10 cellular contexts compared by ENCODE assay signal in the genomic region with DNA sequence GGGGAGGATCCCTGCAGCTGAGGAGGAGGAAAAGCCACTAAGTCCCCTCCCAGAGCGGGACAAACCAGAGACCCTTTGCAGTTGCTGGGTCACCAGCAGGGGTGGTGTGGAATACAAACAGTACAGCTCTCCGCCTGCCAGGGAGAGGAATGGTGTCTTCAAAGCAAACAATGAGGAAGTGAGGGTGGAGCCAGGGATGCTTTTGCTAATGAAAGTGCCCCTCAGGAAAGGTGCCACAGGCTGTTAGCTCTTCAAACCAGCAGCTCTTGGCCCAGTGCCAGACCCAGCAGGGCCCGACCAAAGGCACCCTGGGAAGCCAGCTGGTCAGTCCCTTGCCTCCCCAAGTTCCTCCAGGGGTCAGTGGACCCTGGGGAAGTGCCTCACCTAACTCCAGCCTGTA.
DNase-seq lines count a peak whose midpoint lies in the region; ATAC-seq and TF ChIP-seq lines count a peak whose summit lies in the region.
"Had no signal": no experiment of that assay in that cellular context is flagged by ENCODE, and none has a peak within 500 bp of the region (broad histone marks: within the 10 kb centered on the region; RNA-seq: fewer than 3 reads in every experiment).

No MANE protein-coding gene starts in this region.

- no peaks in the 10 kb centered on the region for H3K27me3 Mint-ChIP-seq in Calu3 (ENCODE audit: unreplicated experiment)
- no peaks in the 10 kb centered on the region for H3K27me3 Mint-ChIP-seq in activated CD4-positive, alpha-beta memory T cell treated with anti-CD3 and anti-CD28 coated beads for 36 hours
- H3K27me3 Mint-ChIP-seq: activated B cell treated with CpG ODN at 0.5 μM for 24 hours had no signal

- no peak overlapping the region for H2AFZ ChIP-seq in OCI-LY7 (ENCODE audit: low read length)

- H4K20me1 ChIP-seq in OCI-LY7 (ENCODE audit: insufficient read depth, low read length), result no peaks in the 10 kb centered on the region

- H3K36me3 ChIP-seq in OCI-LY7 (ENCODE audit: insufficient read depth, low read length), result no peaks in the 10 kb centered on the region

- peak; percentile 25 for DNase-seq in Calu3
- peak; percentile 55 for DNase-seq in Jurkat, Clone E6-1 (ENCODE audit: low read depth, low spot score)
- DNase-seq in OCI-LY7 (ENCODE audit: low spot score), result peak; percentile 33
- peak; percentile 42 for DNase-seq in iPS-NIHi11 (ENCODE audit: low spot score)
- no peak for DNase-seq in omental fat pad (ENCODE audit: low spot score)
- no peak for DNase-seq in activated CD4-positive, alpha-beta memory T cell treated with anti-CD3 and anti-CD28 coated beads for 36 hours
- DNase-seq in NK-92 treated with Interleukin-12 subunit alpha and Interleukin-12 subunit beta, amount 100 ng/mL, for 24 hours (lab: John Stamatoyannopoulos, UW), result no peak
- DNase-seq: activated B cell treated with CpG ODN at 0.5 μM for 24 hours had no signal

- H3K9me3 ChIP-seq in OCI-LY7 (ENCODE audit: low read length), result no peaks in the 10 kb centered on the region
- H3K9me3 ChIP-seq: neutrophil had no signal

- no peak for TF ChIP-seq CTCF in Calu3 (IDR thresholded peaks at IDR 0.05; ENCODE audit: unreplicated experiment)
- TF ChIP-seq CTCF in OCI-LY7 (conservative IDR thresholded peaks at IDR 0.05; ENCODE audit: low read length), result no peak
- TF ChIP-seq CTCF in omental fat pad (IDR thresholded peaks at IDR 0.05), result no peak

- BruUV-seq in Calu3 (replicated peaks; lab: Mats Ljungman, UMichigan) (no TSS peak), OCI-LY7 (replicated peaks; lab: Mats Ljungman, UMichigan) (no TSS peak)

- no peak overlapping the region for H3K4me2 ChIP-seq in OCI-LY7 (ENCODE audit: low read length)

- H3K4me1 Mint-ChIP-seq in Calu3 (ENCODE audit: low read depth, unreplicated experiment), result no peaks in the 10 kb centered on the region
- no peaks in the 10 kb centered on the region for H3K4me1 Mint-ChIP-seq in activated CD4-positive, alpha-beta memory T cell treated with anti-CD3 and anti-CD28 coated beads for 36 hours (ENCODE audit: low read depth)

- no peak overlapping the region for H3K27ac ChIP-seq in OCI-LY7 (ENCODE audit: low read depth, low read length, poor library complexity, severe bottlenecking)
- H3K27ac ChIP-seq: neutrophil had no signal

- ATAC-seq in omental fat pad (ENCODE audit: low FRiP score) (no peak), HG03378 (IDR thresholded peaks at IDR 0.05; ENCODE audit: unreplicated experiment) (no peak)

- H3K4me1 ChIP-seq in OCI-LY7 (ENCODE audit: insufficient read depth, low read length, poor library complexity, severe bottlenecking), result peaks cover 14% of the 10 kb centered on the region

- intact Hi-C loops in Calu3 (cut with micrococcal nuclease; ENCODE audit: unreplicated experiment) (no loop called here), OCI-LY7 (cut with micrococcal nuclease; ENCODE audit: unreplicated experiment) (no loop called here)
- intact Hi-C loops in activated CD4-positive, alpha-beta memory T cell treated with anti-CD3 and anti-CD28 coated beads for 36 hours (cut with micrococcal nuclease), result no loop called here

- no peak overlapping the region for H3K4me3 Mint-ChIP-seq in Calu3 (ENCODE audit: low read depth, unreplicated experiment)
- H3K4me3 Mint-ChIP-seq in activated CD4-positive, alpha-beta memory T cell treated with anti-CD3 and anti-CD28 coated beads for 36 hours, result no peak overlapping the region
- H3K4me3 Mint-ChIP-seq: activated B cell treated with CpG ODN at 0.5 μM for 24 hours had no signal

- POLR2A ChIA-PET in OCI-LY7 (lab: Charles Lee), result interaction anchor here (1.7 kb wide), 1 partner anchor 14 kb away, joined by 4 read pairs; no protein-coding TSS in a partner anchor
- POLR2A ChIA-PET in activated CD4-positive, alpha-beta memory T cell treated with anti-CD3 and anti-CD28 coated beads for 36 hours (lab: Charles Lee), result no interaction called here

- no peak overlapping the region for H3K27ac Mint-ChIP-seq in Calu3 (ENCODE audit: unreplicated experiment)
- H3K27ac Mint-ChIP-seq in activated CD4-positive, alpha-beta memory T cell treated with anti-CD3 and anti-CD28 coated beads for 36 hours, result no peak overlapping the region
- H3K27ac Mint-ChIP-seq: activated B cell treated with CpG ODN at 0.5 μM for 24 hours had no signal

- H3K4me3 ChIP-seq in Jurkat, Clone E6-1 (ENCODE audit: low read length), result no peak overlapping the region
- no peak overlapping the region for H3K4me3 ChIP-seq in OCI-LY7 (ENCODE audit: low read depth, low read length, poor library complexity, severe bottlenecking)

- no peaks in the 10 kb centered on the region for H3K9me2 ChIP-seq in OCI-LY7 (ENCODE audit: insufficient read depth, low read length)

- CTCF ChIA-PET in Calu3 (lab: Charles Lee), result no interaction called here
- CTCF ChIA-PET in OCI-LY7 (lab: Charles Lee; ENCODE audit: unreplicated experiment), result no interaction called here
- CTCF ChIA-PET in activated CD4-positive, alpha-beta memory T cell treated with anti-CD3 and anti-CD28 coated beads for 36 hours (lab: Charles Lee), result no interaction called here

- no peaks in the 10 kb centered on the region for H3K36me3 Mint-ChIP-seq in Calu3 (ENCODE audit: insufficient read depth, unreplicated experiment)
- H3K36me3 Mint-ChIP-seq in activated CD4-positive, alpha-beta memory T cell treated with anti-CD3 and anti-CD28 coated beads for 36 hours, result peaks cover 23% of the 10 kb centered on the region

- H3K79me2 ChIP-seq in OCI-LY7 (ENCODE audit: insufficient read depth, low read depth, low read length), result no peaks in the 10 kb centered on the region

- no peaks in the 10 kb centered on the region for H3K9me3 Mint-ChIP-seq in Calu3 (ENCODE audit: low read depth, unreplicated experiment)
- H3K9me3 Mint-ChIP-seq in activated CD4-positive, alpha-beta memory T cell treated with anti-CD3 and anti-CD28 coated beads for 36 hours, result no peaks in the 10 kb centered on the region
- H3K9me3 Mint-ChIP-seq: activated B cell treated with CpG ODN at 0.5 μM for 24 hours had no signal

Comparison
In these comparisons a context has a peak if more than half of its experiments do, and no peak if none do; other contexts are left out.
1. DNase-seq: peak in Calu3 (single experiment), Jurkat, Clone E6-1 (single experiment), OCI-LY7 (single experiment) and iPS-NIHi11 (single experiment); none in omental fat pad (single experiment), activated CD4-positive, alpha-beta memory T cell treated with anti-CD3 and anti-CD28 coated beads for 36 hours (single experiment) and NK-92 treated with Interleukin-12 subunit alpha and Interleukin-12 subunit beta, amount 100 ng/mL, for 24 hours (single experiment).